Comparison of ENCODE assay signal across 11 cellular contexts in genomic region chr6:56091159-56091869, GRCh38.
DNase-seq lines count a peak whose midpoint lies in the region; ATAC-seq and TF ChIP-seq lines count a peak whose summit lies in the region.
"Had no signal": no experiment of that assay in that cellular context is flagged by ENCODE, and none has a peak within 500 bp of the region (broad histone marks: within the 10 kb centered on the region; RNA-seq: fewer than 3 reads in every experiment).

No MANE protein-coding gene starts in this region.

- H3K9me3 ChIP-seq in A673 (ENCODE audit: low read depth, low read length, poor library complexity, severe bottlenecking) (peaks cover 18% of the 10 kb centered on the region), hepatocyte (ENCODE audit: low read depth) (no peaks in the 10 kb centered on the region)

- H4K20me1 ChIP-seq in hepatocyte (ENCODE audit: insufficient read depth, poor library complexity, severe bottlenecking), result no peaks in the 10 kb centered on the region

- no peak overlapping the region for H3K4me2 ChIP-seq in hepatocyte

- CTCF ChIA-PET in A673 (lab: Charles Lee), result no interaction called here

- POLR2A ChIA-PET in A673 (lab: Charles Lee; ENCODE audit: low non-redundant PET), result no interaction called here

- TF ChIP-seq CTCF in A673 (conservative IDR thresholded peaks at IDR 0.05; ENCODE audit: low read depth, low read length), result no peak
- TF ChIP-seq CTCF in hepatocyte (IDR thresholded peaks at IDR 0.05; ENCODE audit: poor library complexity), result no peak

- DNase-seq in A673 (ENCODE audit: low spot score), result peak; percentile 71
- DNase-seq in HT1080 (ENCODE audit: low read depth), result peak; percentile 85
- DNase-seq in amniotic epithelial cell (ENCODE audit: low read depth), result peak; percentile 96
- peak; percentile 46 for DNase-seq in hepatocyte (ENCODE audit: low spot score)
- DNase-seq in NCI-H2171 (lab: John Stamatoyannopoulos, UW), result no peak
- no peak for DNase-seq in substantia nigra (lab: John Stamatoyannopoulos, UW)
- no peak for DNase-seq in T-helper 2 cell
- DNase-seq: DND-41; endodermal cell; stimulated activated CD4-positive, alpha-beta T cell treated with anti-CD3 and anti-CD28 coated beads, Interleukin-4, amount 100 ng/mL, for 4 hours had no signal

- no peaks in the 10 kb centered on the region for H3K79me2 ChIP-seq in hepatocyte

- H3K9me2 ChIP-seq in hepatocyte (replicated peaks; ENCODE audit: insufficient read depth), result no peaks in the 10 kb centered on the region

- H3K27ac ChIP-seq in A673 (ENCODE audit: low read depth, low read length, poor library complexity, severe bottlenecking), result peak overlapping the region; percentile 77
- H3K27ac ChIP-seq in hepatocyte, result peak overlapping the region; percentile 79
- no peak overlapping the region for H3K27ac ChIP-seq in substantia nigra (ENCODE audit: low read depth, low read length, poor library complexity, severe bottlenecking)

- H3K36me3 ChIP-seq in A673 (ENCODE audit: insufficient read depth, low read length, poor library complexity, severe bottlenecking) (peaks cover 24% of the 10 kb centered on the region), hepatocyte (replicated peaks; ENCODE audit: insufficient read depth, low read depth) (no peaks in the 10 kb centered on the region)

- ATAC-seq in HG02870 (IDR thresholded peaks at IDR 0.05; ENCODE audit: unreplicated experiment), result no peak

- H3K27me3 ChIP-seq in A673 (replicated peaks; ENCODE audit: insufficient read depth, low read depth, low read length, poor library complexity) (no peaks in the 10 kb centered on the region), hepatocyte (no peaks in the 10 kb centered on the region)

- H3K4me1 ChIP-seq in A673 (ENCODE audit: insufficient read depth, low read length, poor library complexity, severe bottlenecking) (peaks cover 15% of the 10 kb centered on the region), hepatocyte (ENCODE audit: insufficient read depth) (peaks cover 9% of the 10 kb centered on the region)

- no peak overlapping the region for H2AFZ ChIP-seq in hepatocyte

- intact Hi-C loops in A673 (cut with micrococcal nuclease; ENCODE audit: unreplicated experiment), result no loop called here

- WGBS in hepatocyte (ENCODE audit: low lambda C conversion rate, missing lambda C conversion rate), result 58% methylated on average over 3 of the region's 3 CpGs

- no TSS peak for BruUV-seq in A673 (replicated peaks; lab: Mats Ljungman, UMichigan)

- no peak overlapping the region for H3K4me3 ChIP-seq in A673 (ENCODE audit: low read depth, low read length, poor library complexity, severe bottlenecking)
- H3K4me3 ChIP-seq in hepatocyte, result no peak overlapping the region

Comparison
In these comparisons a context has a peak if more than half of its experiments do, and no peak if none do; other contexts are left out.
1. DNase-seq: peak in A673 (single experiment), HT1080 (single experiment), amniotic epithelial cell (single experiment) and hepatocyte (single experiment); none in NCI-H2171 (single experiment), substantia nigra (0 of 49) and T-helper 2 cell (0 of 5).